In genomic region chr1:28551381-28551780, GRCh38 we compare ENCODE assay signal across 26 cellular contexts. TPM values are rescaled to one million over a fixed set of nuclear protein-coding genes. Genes with fewer than 3 reads are reported as not detected.
DNase-seq lines count a peak whose midpoint lies in the region; ATAC-seq and TF ChIP-seq lines count a peak whose summit lies in the region.
"Had no signal": no experiment of that assay in that cellular context is flagged by ENCODE, and none has a peak within 500 bp of the region (broad histone marks: within the 10 kb centered on the region; RNA-seq: fewer than 3 reads in every experiment).

No MANE protein-coding gene starts in this region.

- no peak for DNase-seq in CD8-positive, alpha-beta T cell
- DNase-seq in trophoblast cell (no peak), KBM-7 (no peak), heart left ventricle (no peak)
- DNase-seq: activated CD4-positive, alpha-beta T cell treated with anti-CD3 and anti-CD28 coated beads for 1 hour; activated CD8-positive, alpha-beta memory T cell treated with anti-CD3 and anti-CD28 coated beads for 24 hours; CD4-positive, alpha-beta memory T cell; effector CD8-positive, alpha-beta T cell; glutamatergic neuron; KG1; kidney; lower lobe of right lung; MM.1S; NCI-H2081; NCI-H2227 treated with DMSO at 0.1 percent for 48 hours; posterior cingulate gyrus; right cardiac atrium; RPMI8226; stimulated activated naive CD4-positive, alpha-beta T cell treated with Interleukin-2 at 50 U/mL for 16 hours; uterus had no signal

- peaks cover 15% of the 10 kb centered on the region for H3K4me1 ChIP-seq in CD8-positive, alpha-beta T cell (ENCODE audit: insufficient read depth, low read length)
- H3K4me1 ChIP-seq in HEK293 (ENCODE audit: control insufficient read depth, insufficient read depth, low read length), result no peaks in the 10 kb centered on the region
- no peaks in the 10 kb centered on the region for H3K4me1 ChIP-seq in trophoblast cell (ENCODE audit: control insufficient read depth in 1 of 2, insufficient read depth in 2 of 2, low read length in 2 of 2)
- peaks cover 0 to 20% (median 8%) of the 10 kb centered on the region in 12 donors for H3K4me1 ChIP-seq in heart left ventricle
- H3K4me1 ChIP-seq: uterus had no signal

- in situ Hi-C loops in KBM-7 (cut with MboI; ENCODE audit: low pct_unique_long_range_greater_than_20kb, low sequenced_read_pairs), result no loop called here

- H3K36me3 ChIP-seq in CD8-positive, alpha-beta T cell (ENCODE audit: insufficient read depth, low read length), result no peaks in the 10 kb centered on the region
- H3K36me3 ChIP-seq in HEK293 (ENCODE audit: control insufficient read depth in 2 of 2, insufficient read depth in 1 of 2, low read length in 2 of 2), result peaks cover 15 to 18% of the 10 kb centered on the region in 2 experiments
- peaks cover 2 to 4% of the 10 kb centered on the region in 2 experiments for H3K36me3 ChIP-seq in trophoblast cell (ENCODE audit: control insufficient read depth in 1 of 2, insufficient read depth in 2 of 2, low read length in 2 of 2)
- H3K36me3 ChIP-seq in heart left ventricle, result peaks cover 0 to 22% (median 17%) of the 10 kb centered on the region in 9 donors
- H3K36me3 ChIP-seq: uterus had no signal

- no peak overlapping the region for H3K27ac ChIP-seq in CD8-positive, alpha-beta T cell (ENCODE audit: low read depth, low read length)
- no peak overlapping the region for H3K27ac ChIP-seq in HEK293 (ENCODE audit: extremely low read depth, low read depth, low read length)
- no peak overlapping the region for H3K27ac ChIP-seq in trophoblast cell (ENCODE audit: low read depth, low read length)
- H3K27ac ChIP-seq in heart left ventricle, result no peak overlapping the region
- H3K27ac ChIP-seq: SJSA1 had no signal

- H3K18ac ChIP-seq in trophoblast cell (ENCODE audit: low read length), result no peak overlapping the region

- peak overlapping the region; percentile 79 for H2BK120ac ChIP-seq in trophoblast cell (ENCODE audit: insufficient read depth, low read length, poor library complexity)

- WGBS in trophoblast cell (ENCODE audit: extremely low coverage, insufficient coverage, insufficient read length), result no CpG with 5 or more reads among the region's 6 CpGs
- WGBS in heart left ventricle, 4 donors, result 83 to 92% (median 90%) methylated on average over 6 of the region's 6 CpGs

- no peaks in the 10 kb centered on the region for H3K27me3 Mint-ChIP-seq in CD8-positive, alpha-beta T cell (ENCODE audit: low read depth)
- peaks cover 3% of the 10 kb centered on the region for H3K27me3 Mint-ChIP-seq in dendritic cell treated with granulocyte-macrophage colony-stimulating factor and Interleukin-4, amounts not matched to agents 40 ng/mL and 50 ng/mL, for 4 days
- H3K27me3 Mint-ChIP-seq: CD4-positive, alpha-beta memory T cell had no signal

- peaks cover 24% of the 10 kb centered on the region for H3K4me1 Mint-ChIP-seq in CD8-positive, alpha-beta T cell (ENCODE audit: low read depth)
- H3K4me1 Mint-ChIP-seq in dendritic cell treated with granulocyte-macrophage colony-stimulating factor and Interleukin-4, amounts not matched to agents 40 ng/mL and 50 ng/mL, for 4 days (ENCODE audit: low read depth), result no peaks in the 10 kb centered on the region

- H3K23ac ChIP-seq in trophoblast cell (ENCODE audit: low read length), result no peak overlapping the region

- H4K8ac ChIP-seq in trophoblast cell (ENCODE audit: low read depth, low read length), result no peak overlapping the region

- H2AFZ ChIP-seq in trophoblast cell (ENCODE audit: insufficient read depth, low read length, poor library complexity), result peak overlapping the region; percentile 88

- no peaks in the 10 kb centered on the region for H3K9me3 Mint-ChIP-seq in CD8-positive, alpha-beta T cell
- H3K9me3 Mint-ChIP-seq in dendritic cell treated with granulocyte-macrophage colony-stimulating factor and Interleukin-4, amounts not matched to agents 40 ng/mL and 50 ng/mL, for 4 days, result no peaks in the 10 kb centered on the region

- no peak overlapping the region for H2BK12ac ChIP-seq in trophoblast cell (ENCODE audit: low read length)

- TF ChIP-seq CTCF in CD8-positive, alpha-beta T cell (IDR thresholded peaks at IDR 0.05), result no peak
- no peak for TF ChIP-seq CTCF in HEK293 (tag by site-specific recombination; IDR thresholded peaks at IDR 0.05)
- TF ChIP-seq CTCF in heart left ventricle (IDR thresholded peaks at IDR 0.05), result no peak

- peak overlapping the region; percentile 73 for H3K27ac Mint-ChIP-seq in CD8-positive, alpha-beta T cell
- peak overlapping the region; percentile 94 for H3K27ac Mint-ChIP-seq in dendritic cell treated with granulocyte-macrophage colony-stimulating factor and Interleukin-4, amounts not matched to agents 40 ng/mL and 50 ng/mL, for 4 days

- no peak overlapping the region for H3K14ac ChIP-seq in trophoblast cell (ENCODE audit: low read length)

- H3K79me2 ChIP-seq in trophoblast cell (ENCODE audit: control insufficient read depth, insufficient read depth, low read length, poor library complexity), result peaks cover 6% of the 10 kb centered on the region

- no peak overlapping the region for H3K4me2 ChIP-seq in trophoblast cell (ENCODE audit: low read length)

- peak overlapping the region; percentile 18 for H4K91ac ChIP-seq in trophoblast cell (ENCODE audit: low read depth, low read length)

- no peak overlapping the region for H3K9ac ChIP-seq in trophoblast cell (ENCODE audit: low read length)

- no peaks in the 10 kb centered on the region for H3K27me3 ChIP-seq in CD8-positive, alpha-beta T cell (ENCODE audit: insufficient read depth, low read length)
- H3K27me3 ChIP-seq in trophoblast cell (ENCODE audit: insufficient read depth, low read length) (no peaks in the 10 kb centered on the region), heart left ventricle (no peaks in the 10 kb centered on the region)
- H3K27me3 ChIP-seq: SJSA1 had no signal

- no peak for TF ChIP-seq POLR2A in heart left ventricle (IDR thresholded peaks at IDR 0.05)

- H2BK5ac ChIP-seq in trophoblast cell (ENCODE audit: low read depth, low read length, poor library complexity), result no peak overlapping the region

- H2AK5ac ChIP-seq in trophoblast cell (ENCODE audit: low read length), result no peak overlapping the region

- intact Hi-C loops in CD8-positive, alpha-beta T cell (cut with DNase I, micrococcal nuclease), result loop anchor here in 1 of 2 experiments (5.0 to 10.0 kb wide), 2 partner anchors 1207 to 1764 kb away; partner anchors contain the start of genes PIGV and SYTL1
- intact Hi-C loops in dendritic cell treated with granulocyte-macrophage colony-stimulating factor and Interleukin-4, amounts not matched to agents 40 ng/mL and 50 ng/mL, for 4 days (cut with micrococcal nuclease), result loop anchor here (5.0 kb wide), 1 partner anchor 34 kb away; no protein-coding TSS in a partner anchor
- intact Hi-C loops in heart left ventricle (cut with DNase I), result loop anchor here in 3 of 10 donors (5.0 kb wide), 1 partner anchor 34 kb away; no protein-coding TSS in a partner anchor

- CTCF ChIA-PET in CD8-positive, alpha-beta T cell (lab: Charles Lee), result interaction anchor here (3.2 kb wide), 1 partner anchor 33 kb away, joined by 10 read pairs; no protein-coding TSS in a partner anchor
- CTCF ChIA-PET in HEK293 (lab: Yijun Ruan, JAX), result interaction anchor here (0.6 to 0.7 kb wide), 2 partner anchors 29 to 330 kb away, joined by 3 to 5 read pairs; no protein-coding TSS in a partner anchor

- POLR2A ChIA-PET in CD8-positive, alpha-beta T cell (lab: Charles Lee), result interaction anchor here (4.4 kb wide), 1 partner anchor 29 kb away, joined by 72 read pairs; no protein-coding TSS in a partner anchor
- POLR2A ChIA-PET in HEK293 (lab: Yijun Ruan, JAX), result interaction anchor here (0.5 to 4.2 kb wide), 6 partner anchors 10 to 97 kb away, joined by 3 to 49 read pairs (median 4); partner anchors contain the start of gene RNU11

- H4K12ac ChIP-seq in trophoblast cell (ENCODE audit: low read depth, low read length), result no peak overlapping the region

- H3K36me3 Mint-ChIP-seq in CD8-positive, alpha-beta T cell, result peaks cover 22% of the 10 kb centered on the region
- H3K36me3 Mint-ChIP-seq in dendritic cell treated with granulocyte-macrophage colony-stimulating factor and Interleukin-4, amounts not matched to agents 40 ng/mL and 50 ng/mL, for 4 days (ENCODE audit: low read depth), result peaks cover 33% of the 10 kb centered on the region

- no peaks in the 10 kb centered on the region for H3K9me3 ChIP-seq in CD8-positive, alpha-beta T cell (ENCODE audit: low read length)
- H3K9me3 ChIP-seq in HEK293 (ENCODE audit: control insufficient read depth, insufficient read depth, low read depth, low read length), result no peaks in the 10 kb centered on the region
- H3K9me3 ChIP-seq in trophoblast cell (ENCODE audit: insufficient read depth, low read depth, low read length), result no peaks in the 10 kb centered on the region
- H3K9me3 ChIP-seq in heart left ventricle, result no peaks in the 10 kb centered on the region
- H3K9me3 ChIP-seq: HAP-1, lower lobe of right lung, SJSA1, uterus had no signal

- no peak for ATAC-seq in CD8-positive, alpha-beta T cell
- ATAC-seq in heart left ventricle (no peak), GM18498 (IDR thresholded peaks at IDR 0.05; ENCODE audit: unreplicated experiment) (no peak)
- ATAC-seq: lower lobe of right lung, right cardiac atrium had no signal

- H3K4ac ChIP-seq in trophoblast cell (ENCODE audit: low read depth, low read length), result no peak overlapping the region

- peaks cover 11% of the 10 kb centered on the region for H3K79me1 ChIP-seq in trophoblast cell (ENCODE audit: low read length)

- H3K4me3 ChIP-seq in CD8-positive, alpha-beta T cell (ENCODE audit: low read depth, low read length), result no peak overlapping the region
- H3K4me3 ChIP-seq in HEK293 (ENCODE audit: low read depth, low read length) (no peak overlapping the region), trophoblast cell (ENCODE audit: low read depth, low read length) (no peak overlapping the region), heart left ventricle (no peak overlapping the region)
- H3K4me3 ChIP-seq: HAP-1, SJSA1, uterus had no signal

- no peak overlapping the region for H3K4me3 Mint-ChIP-seq in CD8-positive, alpha-beta T cell
- H3K4me3 Mint-ChIP-seq in dendritic cell treated with granulocyte-macrophage colony-stimulating factor and Interleukin-4, amounts not matched to agents 40 ng/mL and 50 ng/mL, for 4 days, result no peak overlapping the region

TF ChIP-seq in HEK293, 187 proteins besides CTCF, POLR2A, EP300 and RAD21:
- TF ChIP-seq ZNF433 (tag by site-specific recombination; IDR thresholded peaks at IDR 0.05; ENCODE audit: low read depth) (no peak), ZNF600 (tag by site-specific recombination; IDR thresholded peaks at IDR 0.05) (peak; percentile 68)
TF ChIP-seq in HEK293: peak in this region for 1.

RNA-seq across cellular contexts. Expression of gene TRNAU1AP, which starts 1.5 kb away (rescaled TPM):
- total RNA-seq in CD8-positive, alpha-beta T cell, result 10 to 100 TPM; 20.5 to 25.7 TPM
- 50.8 and 53.6 TPM in 2 replicates for polyA plus RNA-seq in trophoblast cell (2013)
- total RNA-seq in heart left ventricle, result 10 to 100 TPM in 8 of 9 donors, 1 to 10 TPM in 1; 7.9 to 26.6 (median 15.5) TPM
- 10 to 100 TPM; 15.1 to 16.8 TPM for polyA plus RNA-seq in heart left ventricle

RNA-seq across cellular contexts. Expression of gene RAB42, which starts 40.7 kb away (rescaled TPM):
- not detected for total RNA-seq in CD8-positive, alpha-beta T cell
- polyA plus RNA-seq in trophoblast cell (2013), result 3.4 and 3.8 TPM in 2 replicates
- 10 to 100 TPM in 1 of 9 donors, 1 to 10 TPM in 4, under 1 TPM in 4; 0.49 to 13.1 (median 1.2) TPM for total RNA-seq in heart left ventricle
- polyA plus RNA-seq in heart left ventricle, result under 1 TPM; 0.49 to 0.50 TPM
- total RNA-seq: T-helper 1 cell treated with Interleukin-12 subunit alpha and Interleukin-12 subunit beta and Interleukin-4 antibody, amounts not matched to agents 30 ng/mL and 1 ng/mL, for 36 hours had no signal
- polyA plus RNA-seq: CD4-positive, alpha-beta memory T cell had no signal

RNA-seq across cellular contexts. Expression of gene RCC1, which starts 45.5 kb away (rescaled TPM):
- 10 to 100 TPM; 12.5 to 14.4 TPM for total RNA-seq in CD8-positive, alpha-beta T cell
- polyA plus RNA-seq in trophoblast cell (2013), result 90.8 and 94.1 TPM in 2 replicates
- total RNA-seq in heart left ventricle, result 10 to 100 TPM in 2 of 9 donors, 1 to 10 TPM in 7; 2.4 to 20.1 (median 5.0) TPM
- 10 to 100 TPM in 1 of 2 donors, 1 to 10 TPM in 1; 3.4 to 24.1 TPM for polyA plus RNA-seq in heart left ventricle
